In the genomic region with DNA sequence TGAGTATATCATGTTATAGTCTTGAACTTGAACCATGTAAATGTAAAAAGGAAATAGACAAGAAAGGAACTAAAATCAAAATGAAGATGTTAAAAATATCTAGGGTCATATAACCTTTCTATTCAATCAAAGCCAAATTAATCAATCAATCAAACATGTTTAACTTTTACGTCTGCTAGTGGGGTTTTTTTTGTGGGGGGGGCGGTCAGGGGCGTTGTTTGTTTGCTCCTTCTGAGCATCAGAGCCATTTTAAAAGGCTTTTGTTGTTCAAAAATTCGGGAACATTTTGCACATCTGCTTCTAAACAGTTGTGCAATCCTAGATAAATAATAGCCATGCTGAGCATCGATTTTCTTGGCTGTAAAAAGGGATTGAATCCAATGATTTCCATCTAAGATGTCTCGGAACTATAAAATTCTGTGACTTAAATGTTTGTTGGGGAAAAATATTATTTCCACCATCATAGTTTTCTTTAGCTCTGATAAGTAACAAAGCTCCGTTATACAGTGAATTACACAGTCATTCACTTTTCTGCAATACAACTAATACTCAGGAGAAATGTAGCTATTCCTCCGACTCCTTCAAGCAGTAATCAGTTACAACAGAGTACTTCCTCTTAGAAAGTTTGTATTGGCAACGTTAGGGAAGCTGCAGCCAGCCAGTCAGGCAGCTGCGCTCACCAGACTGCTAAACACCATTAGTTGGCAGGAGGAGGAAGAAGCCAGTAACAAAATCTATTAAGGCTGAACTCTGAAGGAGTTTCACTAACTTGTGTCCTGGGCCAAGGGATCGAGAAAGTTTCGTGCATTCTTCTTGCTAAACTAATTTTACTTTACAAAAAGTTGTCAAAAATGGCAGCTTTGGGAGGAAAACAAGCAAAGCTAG, we compare ENCODE assay signal across 8 cellular contexts. TPM values are rescaled to one million over a fixed set of nuclear protein-coding genes. Genes with fewer than 3 reads are reported as not detected.
A peak's percentile ranks its signal among the peaks of the same experiment; 100 is the strongest.
DNase-seq lines count a peak whose midpoint lies in the region; ATAC-seq and TF ChIP-seq lines count a peak whose summit lies in the region.

No MANE protein-coding gene starts in this region.

- H3K9ac ChIP-seq in endodermal cell (ENCODE audit: extremely low read depth, low read length, poor library complexity, severe bottlenecking) = no peak overlapping the region
- peak overlapping the region; percentile 34 to 53 for H3K9ac ChIP-seq in mucosa of rectum (ENCODE audit: low read depth in 1 of 2, low read length in 2 of 2)

- DNase-seq in C1 segment of cervical spinal cord (lab: John Stamatoyannopoulos, UW) = peak in 11 of 14 donors; percentile 2 to 67 (median 57)
- DNase-seq in NCI-H2196 treated with DMSO at 0.1 percent for 48 hours (lab: John Stamatoyannopoulos, UW; ENCODE audit: unreplicated experiment) = peak; percentile 23
- DNase-seq in endodermal cell = no peak
- DNase-seq in upper lobe of right lung = peak; percentile 73
- no peak for DNase-seq in GM13977 (ENCODE audit: low spot score)
- no peak for DNase-seq in activated naive CD4-positive, alpha-beta T cell treated with anti-CD3 and anti-CD28 coated beads, Interleukin-2, amount 10 ng/mL, durations not matched to agents 7 days and 5 days
- no peak for DNase-seq in activated CD8-positive, alpha-beta memory T cell treated with anti-CD3 and anti-CD28 coated beads, Interleukin-2, amount 10 ng/mL, durations not matched to agents 7 days and 5 days

- H3K27ac ChIP-seq in endodermal cell (ENCODE audit: low read depth, low read length) = no peak overlapping the region
- H3K27ac ChIP-seq in mucosa of rectum (ENCODE audit: low read depth in 2 of 2, low read length in 2 of 2) = peak overlapping the region; percentile 73 to 84
- peak overlapping the region; percentile 88 for H3K27ac ChIP-seq in upper lobe of right lung

- peak overlapping the region; percentile 95 for H3K27ac Mint-ChIP-seq in endodermal cell
- H3K27ac Mint-ChIP-seq in activated naive CD4-positive, alpha-beta T cell treated with anti-CD3 and anti-CD28 coated beads, Interleukin-2, amount 10 ng/mL, durations not matched to agents 7 days and 5 days = no peak overlapping the region
- H3K27ac Mint-ChIP-seq in activated CD8-positive, alpha-beta memory T cell treated with anti-CD3 and anti-CD28 coated beads, Interleukin-2, amount 10 ng/mL, durations not matched to agents 7 days and 5 days = no peak overlapping the region

- CTCF ChIA-PET in activated naive CD4-positive, alpha-beta T cell treated with anti-CD3 and anti-CD28 coated beads, Interleukin-2, amount 10 ng/mL, durations not matched to agents 7 days and 5 days (lab: Charles Lee) = no interaction called here
- CTCF ChIA-PET in activated CD8-positive, alpha-beta memory T cell treated with anti-CD3 and anti-CD28 coated beads, Interleukin-2, amount 10 ng/mL, durations not matched to agents 7 days and 5 days (lab: Charles Lee) = interaction anchor here (0.9 kb wide), 1 partner anchor 28 kb away, joined by 3 read pairs; no protein-coding TSS in a partner anchor

- in situ Hi-C loops in GM13977 (cut with MboI; ENCODE audit: low pct_unique_long_range_greater_than_20kb, low sequenced_read_pairs, unreplicated experiment) = no loop called here

- peaks cover 8% of the 10 kb centered on the region for H3K36me3 ChIP-seq in endodermal cell (ENCODE audit: control insufficient read depth, insufficient read depth, low read length)
- no peaks in the 10 kb centered on the region for H3K36me3 ChIP-seq in mucosa of rectum (ENCODE audit: control insufficient read depth in 2 of 2, insufficient read depth in 2 of 2, low read length in 2 of 2)
- no peaks in the 10 kb centered on the region for H3K36me3 ChIP-seq in upper lobe of right lung

- H3K4me3 ChIP-seq in endodermal cell (ENCODE audit: low read length) (peak overlapping the region; percentile 91), mucosa of rectum (ENCODE audit: low read length in 2 of 2) (peak overlapping the region; percentile 30 to 91), upper lobe of right lung (peak overlapping the region; percentile 70)

- H3K36me3 Mint-ChIP-seq in endodermal cell (ENCODE audit: low read depth) = peaks cover 8% of the 10 kb centered on the region
- H3K36me3 Mint-ChIP-seq in activated naive CD4-positive, alpha-beta T cell treated with anti-CD3 and anti-CD28 coated beads, Interleukin-2, amount 10 ng/mL, durations not matched to agents 7 days and 5 days = no peaks in the 10 kb centered on the region
- H3K36me3 Mint-ChIP-seq in activated CD8-positive, alpha-beta memory T cell treated with anti-CD3 and anti-CD28 coated beads, Interleukin-2, amount 10 ng/mL, durations not matched to agents 7 days and 5 days = no peaks in the 10 kb centered on the region

- peak; percentile 71 for ATAC-seq in upper lobe of right lung
- no peak for ATAC-seq in activated CD8-positive, alpha-beta memory T cell treated with anti-CD3 and anti-CD28 coated beads, Interleukin-2, amount 10 ng/mL, durations not matched to agents 7 days and 5 days

- H3K4me1 Mint-ChIP-seq in endodermal cell = peaks cover 40% of the 10 kb centered on the region
- H3K4me1 Mint-ChIP-seq in activated naive CD4-positive, alpha-beta T cell treated with anti-CD3 and anti-CD28 coated beads, Interleukin-2, amount 10 ng/mL, durations not matched to agents 7 days and 5 days = peaks cover 21% of the 10 kb centered on the region
- H3K4me1 Mint-ChIP-seq in activated CD8-positive, alpha-beta memory T cell treated with anti-CD3 and anti-CD28 coated beads, Interleukin-2, amount 10 ng/mL, durations not matched to agents 7 days and 5 days = peaks cover 15% of the 10 kb centered on the region

- intact Hi-C loops in upper lobe of right lung (cut with DNase I) = no loop called here

- H3K9me3 ChIP-seq in endodermal cell (ENCODE audit: control insufficient read depth, low read length) (peaks cover 7% of the 10 kb centered on the region), mucosa of rectum (ENCODE audit: control insufficient read depth in 2 of 2, low read length in 2 of 2) (no peaks in the 10 kb centered on the region), upper lobe of right lung (no peaks in the 10 kb centered on the region)

- H3K27me3 Mint-ChIP-seq in endodermal cell (ENCODE audit: insufficient read depth) = peaks cover 4% of the 10 kb centered on the region
- peaks cover 22% of the 10 kb centered on the region for H3K27me3 Mint-ChIP-seq in activated naive CD4-positive, alpha-beta T cell treated with anti-CD3 and anti-CD28 coated beads, Interleukin-2, amount 10 ng/mL, durations not matched to agents 7 days and 5 days
- peaks cover 23% of the 10 kb centered on the region for H3K27me3 Mint-ChIP-seq in activated CD8-positive, alpha-beta memory T cell treated with anti-CD3 and anti-CD28 coated beads, Interleukin-2, amount 10 ng/mL, durations not matched to agents 7 days and 5 days

- WGBS in endodermal cell (ENCODE audit: insufficient coverage in 1 of 2, insufficient read length in 1 of 2), 2 experiments = 80 to 90% methylated on average over 5 to 11 of the region's 12 CpGs

- TF ChIP-seq CTCF in endodermal cell (conservative IDR thresholded peaks at IDR 0.05) (no peak), upper lobe of right lung (IDR thresholded peaks at IDR 0.05) (no peak), GM13977 (IDR thresholded peaks at IDR 0.05; ENCODE audit: extremely low read depth, insufficient read depth, missing control alignments) (no peak)

- H3K27me3 ChIP-seq in endodermal cell (ENCODE audit: control insufficient read depth, insufficient read depth, low read length, poor library complexity, severe bottlenecking) = no peaks in the 10 kb centered on the region
- H3K27me3 ChIP-seq in mucosa of rectum (ENCODE audit: control insufficient read depth in 2 of 2, insufficient read depth in 2 of 2, low read length in 2 of 2) = no peaks in the 10 kb centered on the region
- H3K27me3 ChIP-seq in upper lobe of right lung = no peaks in the 10 kb centered on the region

- H3K4me1 ChIP-seq in endodermal cell (ENCODE audit: control insufficient read depth, insufficient read depth, low read length) (peaks cover 4% of the 10 kb centered on the region), mucosa of rectum (ENCODE audit: control insufficient read depth in 2 of 2, insufficient read depth in 2 of 2, low read length in 2 of 2) (peaks cover 9 to 11% of the 10 kb centered on the region in 2 donors), upper lobe of right lung (peaks cover 29% of the 10 kb centered on the region)

- H3K4me3 Mint-ChIP-seq in endodermal cell = peak overlapping the region; percentile 91
- H3K4me3 Mint-ChIP-seq in activated naive CD4-positive, alpha-beta T cell treated with anti-CD3 and anti-CD28 coated beads, Interleukin-2, amount 10 ng/mL, durations not matched to agents 7 days and 5 days = no peak overlapping the region
- no peak overlapping the region for H3K4me3 Mint-ChIP-seq in activated CD8-positive, alpha-beta memory T cell treated with anti-CD3 and anti-CD28 coated beads, Interleukin-2, amount 10 ng/mL, durations not matched to agents 7 days and 5 days

- peaks cover 8% of the 10 kb centered on the region for H3K9me3 Mint-ChIP-seq in endodermal cell
- H3K9me3 Mint-ChIP-seq in activated naive CD4-positive, alpha-beta T cell treated with anti-CD3 and anti-CD28 coated beads, Interleukin-2, amount 10 ng/mL, durations not matched to agents 7 days and 5 days = peaks cover 3% of the 10 kb centered on the region
- no peaks in the 10 kb centered on the region for H3K9me3 Mint-ChIP-seq in activated CD8-positive, alpha-beta memory T cell treated with anti-CD3 and anti-CD28 coated beads, Interleukin-2, amount 10 ng/mL, durations not matched to agents 7 days and 5 days (ENCODE audit: low read depth)

RNA-seq across cellular contexts. Expression of gene SPATA6, which starts 2.1 kb away (rescaled TPM):
- total RNA-seq in endodermal cell = 10 to 100 TPM; 42.8 to 51.5 TPM
- 17.3 TPM for polyA plus RNA-seq in endodermal cell (2013, experiment 1 of 2)
- polyA plus RNA-seq in endodermal cell (2013, experiment 2 of 2) = 19.0 TPM
- 19.5 TPM for total RNA-seq in upper lobe of right lung
- total RNA-seq in activated CD8-positive, alpha-beta memory T cell treated with anti-CD3 and anti-CD28 coated beads, Interleukin-2, amount 10 ng/mL, durations not matched to agents 7 days and 5 days = 1 to 10 TPM in 1 of 2 experiments, under 1 TPM in 1; 0.70 to 1.1 TPM

Comparison
In these comparisons a context has a peak if more than half of its experiments do, and no peak if none do; other contexts are left out.
1. DNase-seq: peak in C1 segment of cervical spinal cord (11 of 14), NCI-H2196 treated with DMSO at 0.1 percent for 48 hours (single experiment) and upper lobe of right lung (single experiment); none in endodermal cell (single experiment), GM13977 (single experiment), activated naive CD4-positive, alpha-beta T cell treated with anti-CD3 and anti-CD28 coated beads, Interleukin-2, amount 10 ng/mL, durations not matched to agents 7 days and 5 days (single experiment) and activated CD8-positive, alpha-beta memory T cell treated with anti-CD3 and anti-CD28 coated beads, Interleukin-2, amount 10 ng/mL, durations not matched to agents 7 days and 5 days (single experiment).
2. Peak in every context shown above with its lines, with median percentiles within 50 percentile points of each other: H3K4me3 ChIP-seq.